8 cellular contexts compared by ENCODE assay signal in genomic region chr19:1020868-1021425, GRCh38.
DNase-seq lines count a peak whose midpoint lies in the region; ATAC-seq lines count a peak whose summit lies in the region.

TSS of gene TMEM259 (minus strand) at chr19:1021123. CDS start at chr19:1020996, 127 bp downstream.

- DNase-seq in AG20443 (ENCODE audit: low spot score) (peak; percentile 98), NCI-H446 treated with DMSO at 0.1 percent for 48 hours (lab: John Stamatoyannopoulos, UW) (peak; percentile 96), iris pigment epithelial cell (ENCODE audit: low read depth) (peak; percentile 97)
- DNase-seq in activated CD4-positive, CD25-positive, alpha-beta regulatory T cell treated with anti-CD3 and anti-CD28 coated beads, Interleukin-2, amount 50 U/mL, for 16 hours (ENCODE audit: low read depth, low spot score) = peak; percentile 96
- peak; percentile 98 for DNase-seq in central memory CD4-positive, alpha-beta T cell
- DNase-seq in stimulated activated CD4-positive, alpha-beta T cell treated with anti-CD3 and anti-CD28 coated beads, Interleukin-12 subunit alpha, Interleukin-12 subunit beta, amount 100 ng/mL, for 24 hours (ENCODE audit: low read depth in 2 of 2) = peak; percentile 92 to 94

- peak; percentile 80 for ATAC-seq in GM19043 (IDR thresholded peaks at IDR 0.05; ENCODE audit: low read depth, unreplicated experiment)
- peak; percentile 80 for ATAC-seq in HG03354 (IDR thresholded peaks at IDR 0.05; ENCODE audit: poor library complexity, severe bottlenecking, unreplicated experiment)

Comparison
In these comparisons a context has a peak if more than half of its experiments do, and no peak if none do; other contexts are left out.
1. Peak in every context shown above with its lines: DNase-seq and ATAC-seq.